19 cellular contexts compared by ENCODE assay signal in the genomic region with DNA sequence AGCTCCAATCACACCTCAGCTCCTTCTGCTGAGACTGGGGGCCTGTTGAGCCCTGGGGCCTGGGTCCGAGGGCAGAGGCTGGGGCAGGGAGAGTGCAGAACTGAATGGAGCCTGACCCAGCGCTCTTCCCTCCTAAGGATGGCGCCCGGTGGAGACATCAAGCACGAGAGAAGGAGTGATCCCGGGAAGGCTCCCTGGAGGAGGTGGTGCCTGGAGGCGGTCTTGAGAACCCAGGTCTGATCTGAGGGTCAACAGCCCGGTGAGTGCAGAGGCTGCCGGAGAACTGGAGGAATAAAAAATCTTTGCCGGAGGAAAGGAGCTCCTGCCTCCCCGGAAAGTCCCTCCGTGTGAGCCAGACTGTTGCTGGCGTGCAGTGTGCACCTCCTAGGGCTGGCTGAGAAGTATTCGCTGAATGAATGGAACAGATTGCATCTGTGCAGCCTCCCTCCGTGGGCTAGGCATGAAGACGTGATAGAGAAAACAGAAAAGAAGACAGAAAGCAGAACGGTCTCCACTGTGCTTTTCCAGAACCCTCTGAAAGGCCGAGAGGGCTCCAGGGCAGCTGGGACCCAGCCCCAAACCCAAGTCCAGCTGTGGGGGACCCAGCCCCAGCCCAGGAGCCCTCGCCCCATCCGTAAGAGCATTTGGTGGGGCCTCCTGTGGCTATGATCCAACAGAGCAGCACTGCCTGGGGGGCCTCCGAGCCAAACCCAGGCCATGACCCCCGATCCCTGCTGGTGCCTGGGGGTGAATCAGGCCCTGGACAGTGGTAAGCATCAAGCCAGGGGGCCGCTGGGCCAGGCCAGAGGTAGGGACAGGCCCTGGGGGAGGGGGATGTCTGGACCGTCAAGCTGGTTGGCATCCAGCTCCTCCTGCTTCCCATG. TPM values are rescaled to one million over a fixed set of nuclear protein-coding genes. Genes with fewer than 3 reads are reported as not detected.
DNase-seq lines count a peak whose midpoint lies in the region; ATAC-seq, FAIRE-seq and TF ChIP-seq lines count a peak whose summit lies in the region.
"Had no signal": no experiment of that assay in that cellular context is flagged by ENCODE, and none has a peak within 500 bp of the region (broad histone marks: within the 10 kb centered on the region; RNA-seq: fewer than 3 reads in every experiment).

No MANE protein-coding gene starts in this region.

- no peak for DNase-seq in HepG2 (ENCODE audit: low spot score)
- DNase-seq in right lobe of liver = no peak
- no peak for DNase-seq in GM12878 (ENCODE audit: low read depth, low spot score)
- no peak for DNase-seq in endothelial cell (ENCODE audit: low spot score)
- no peak for DNase-seq in NCI-H69 (lab: John Stamatoyannopoulos, UW)
- no peak for DNase-seq in activated CD4-positive, CD25-positive, alpha-beta regulatory T cell treated with anti-CD3 and anti-CD28 coated beads, Interleukin-2, amount 50 U/mL, for 72 hours
- no peak for DNase-seq in DMS 273 (lab: John Stamatoyannopoulos, UW; ENCODE audit: unreplicated experiment)
- DNase-seq: DMS79, HFFc6, MG63, NCI-H1048, NCI-H2029 treated with DMSO at 0.1 percent for 48 hours, NCI-H2171, Peyer's patch, Right ventricle myocardium superior had no signal

- H3K27me3 Mint-ChIP-seq in endothelial cell (ENCODE audit: unreplicated experiment) = peaks cover 12% of the 10 kb centered on the region

- H3K9me3 ChIP-seq in HepG2 (ENCODE audit: low read length) (no peaks in the 10 kb centered on the region), right lobe of liver (no peaks in the 10 kb centered on the region), GM12878 (replicated peaks; ENCODE audit: control insufficient read depth, insufficient read depth, low read length) (no peaks in the 10 kb centered on the region; the same call in 2 of the 3 replicates), gastroesophageal sphincter (no peaks in the 10 kb centered on the region)
- H3K9me3 ChIP-seq: Peyer's patch had no signal

- POLR2A ChIA-PET in HepG2 (lab: Yijun Ruan, JAX) (no interaction called here), GM12878 (lab: Charles Lee) (no interaction called here)

- H3K79me2 ChIP-seq in HepG2 (ENCODE audit: insufficient read depth, low read length) (no peaks in the 10 kb centered on the region), GM12878 (ENCODE audit: control insufficient read depth, insufficient read depth, low read length) (no peaks in the 10 kb centered on the region)

- ATAC-seq in HepG2 = no peak
- no peak for ATAC-seq in right lobe of liver
- ATAC-seq in GM12878 = peak; percentile 44
- no peak for ATAC-seq in gastroesophageal sphincter

- RAD21 ChIA-PET in GM12878 (lab: Charles Lee; ENCODE audit: unreplicated experiment) = no interaction called here

- H3K27me3 ChIP-seq in HepG2 (ENCODE audit: control insufficient read depth in 1 of 2, insufficient read depth in 2 of 2, low read length in 2 of 2) = peaks cover 44 to 79% of the 10 kb centered on the region in 2 experiments
- no peaks in the 10 kb centered on the region for H3K27me3 ChIP-seq in right lobe of liver
- no peaks in the 10 kb centered on the region; a peak in 2 of 4 replicates for H3K27me3 ChIP-seq in GM12878 (replicated peaks in 1 of 2; ENCODE audit: control insufficient read depth in 2 of 2, insufficient read depth in 2 of 2, low read length in 1 of 2)
- peaks cover 95% of the 10 kb centered on the region for H3K27me3 ChIP-seq in gastroesophageal sphincter

- H3K36me3 ChIP-seq in HepG2 (replicated peaks in 1 of 2; ENCODE audit: control insufficient read depth in 1 of 2, insufficient read depth in 2 of 2, low read length in 2 of 2) (no peaks in the 10 kb centered on the region), right lobe of liver (no peaks in the 10 kb centered on the region), GM12878 (ENCODE audit: control insufficient read depth in 2 of 2, insufficient read depth in 2 of 2, low read length in 1 of 2) (no peaks in the 10 kb centered on the region), gastroesophageal sphincter (no peaks in the 10 kb centered on the region)
- H3K36me3 ChIP-seq: MG63, Peyer's patch had no signal

- no peak for TF ChIP-seq CTCF in HepG2 (CRISPR knock-in tag; IDR thresholded peaks at IDR 0.05)
- TF ChIP-seq CTCF in right lobe of liver (IDR thresholded peaks at IDR 0.05) = no peak
- 0 out of 6 replicates have a peak, but pooled peaks of 1 of the 3 experiments have one; percentile 8 for TF ChIP-seq CTCF in GM12878 (IDR thresholded peaks at IDR 0.05 in 2 of 3, conservative IDR thresholded peaks at IDR 0.05 in 1 of 3; ENCODE audit: control insufficient read depth in 2 of 3, extremely low read depth in 1 of 3, insufficient read depth in 1 of 3, low read depth in 3 of 3, low read length in 3 of 3)
- no peak for TF ChIP-seq CTCF in endothelial cell (IDR thresholded peaks at IDR 0.05; ENCODE audit: unreplicated experiment)
- TF ChIP-seq CTCF in gastroesophageal sphincter (IDR thresholded peaks at IDR 0.05) = no peak

- WGBS in HepG2 (ENCODE audit: low lambda C conversion rate) = 34% methylated on average over 19 of the region's 24 CpGs
- WGBS in right lobe of liver (ENCODE audit: insufficient coverage, low coverage, low lambda C conversion rate, missing lambda C conversion rate) = 66% methylated on average over 9 of the region's 24 CpGs
- 43% methylated on average over 24 of the region's 24 CpGs for WGBS in GM12878 (ENCODE audit: insufficient coverage, insufficient replicate concordance, low lambda C conversion rate, missing lambda C conversion rate)
- 15 to 29% methylated on average over 8 to 14 of the region's 24 CpGs for WGBS in gastroesophageal sphincter (ENCODE audit: low coverage in 1 of 2), 2 donors

- H3K4me2 ChIP-seq in HepG2 (ENCODE audit: low read depth, low read length) = peak overlapping the region; percentile 51; the same call in 1 of the 2 replicates
- no peak overlapping the region for H3K4me2 ChIP-seq in GM12878 (ENCODE audit: control insufficient read depth, insufficient read depth)

- TF ChIP-seq POLR2A in HepG2 (IDR thresholded peaks at IDR 0.05; ENCODE audit: insufficient read depth in 1 of 2, low read depth in 2 of 2, low read length in 2 of 2) (no peak), right lobe of liver (IDR thresholded peaks at IDR 0.05) (no peak), GM12878 (IDR thresholded peaks at IDR 0.05; ENCODE audit: low read depth, low read length) (no peak), gastroesophageal sphincter (IDR thresholded peaks at IDR 0.05) (no peak)

- H3K9ac ChIP-seq in HepG2 (ENCODE audit: insufficient read depth, low read depth, low read length) (no peak overlapping the region), GM12878 (ENCODE audit: control insufficient read depth, insufficient read depth, low read length) (no peak overlapping the region)

- in situ Hi-C loops in HepG2 (cut with HindIII; ENCODE audit: extremely low pct_ligation_motif_present, low pct_unique_long_range_greater_than_20kb) = no loop called here
- in situ Hi-C loops in GM12878 (cut with MboI) = no loop called here

- peak overlapping the region; percentile 39 for H3K27ac Mint-ChIP-seq in endothelial cell (ENCODE audit: unreplicated experiment)
- H3K27ac Mint-ChIP-seq: HFFc6 had no signal

- no TSS peak for BruUV-seq in HepG2 (replicated peaks; lab: Mats Ljungman, UMichigan)
- BruUV-seq in GM12878 (replicated peaks; lab: Mats Ljungman, UMichigan) = no TSS peak

- no peaks in the 10 kb centered on the region for H3K4me1 Mint-ChIP-seq in endothelial cell (ENCODE audit: unreplicated experiment)

- SMC1A ChIA-PET in GM12878 (lab: Charles Lee; ENCODE audit: uncharacterized antibody, unreplicated experiment) = interaction anchor here (0.7 kb wide), 1 partner anchor 13 kb away, joined by 3 read pairs; no protein-coding TSS in a partner anchor

- H3K27ac ChIP-seq in HepG2 (ENCODE audit: extremely low read length, insufficient read depth, low read length) (no peak overlapping the region), right lobe of liver (no peak overlapping the region), GM12878 (ENCODE audit: control insufficient read depth, insufficient read depth) (no peak overlapping the region), gastroesophageal sphincter (no peak overlapping the region)
- H3K27ac ChIP-seq: Peyer's patch had no signal

- H3K4me3 ChIP-seq in HepG2 (replicated peaks in 1 of 3; ENCODE audit: insufficient read depth in 1 of 3, low read depth in 2 of 3, low read length in 3 of 3) (peak overlapping the region in 1 of 3 experiments; percentile 39; a peak in 1 of 6 replicates), right lobe of liver (no peak overlapping the region), GM12878 (no peak overlapping the region), gastroesophageal sphincter (no peak overlapping the region)
- H3K4me3 ChIP-seq: MG63, Peyer's patch had no signal

- no peak overlapping the region for H3K4me3 Mint-ChIP-seq in endothelial cell (ENCODE audit: unreplicated experiment)
- H3K4me3 Mint-ChIP-seq: HFFc6 had no signal

- no peaks in the 10 kb centered on the region for H3K36me3 Mint-ChIP-seq in endothelial cell (ENCODE audit: low read depth, unreplicated experiment)

- TF ChIP-seq RAD21 in HepG2 (CRISPR knock-in tag; IDR thresholded peaks at IDR 0.05) (no peak), GM12878 (IDR thresholded peaks at IDR 0.05; ENCODE audit: insufficient read depth, low read depth, low read length) (no peak)

- H4K20me1 ChIP-seq in HepG2 (ENCODE audit: insufficient read depth, low read length) = peaks cover 11% of the 10 kb centered on the region; the same call in 1 of the 2 replicates
- H4K20me1 ChIP-seq in GM12878 (ENCODE audit: control insufficient read depth, insufficient read depth) = no peaks in the 10 kb centered on the region

- H3K9me3 Mint-ChIP-seq in endothelial cell (ENCODE audit: unreplicated experiment) = no peaks in the 10 kb centered on the region
- H3K9me3 Mint-ChIP-seq: HFFc6 had no signal

- TF ChIP-seq EP300 in HepG2 (IDR thresholded peaks at IDR 0.05; ENCODE audit: low read depth in 2 of 2, low read length in 2 of 2) (no peak), HepG2 (CRISPR knock-in tag; IDR thresholded peaks at IDR 0.05; ENCODE audit: borderline replicate concordance) (no peak), GM12878 (IDR thresholded peaks at IDR 0.05; ENCODE audit: borderline replicate concordance in 1 of 2, control insufficient read depth in 1 of 2, low read depth in 2 of 2, low read length in 2 of 2) (no peak), gastroesophageal sphincter (IDR thresholded peaks at IDR 0.05) (no peak)

- FAIRE-seq in HepG2 (lab: Jason Lieb, UNC) (no peak), GM12878 (lab: Jason Lieb, UNC) (no peak)
- FAIRE-seq: A204.1, D721Med had no signal

- H3K4me1 ChIP-seq in HepG2 (ENCODE audit: insufficient read depth, low read length) = peaks cover 21% of the 10 kb centered on the region
- no peaks in the 10 kb centered on the region for H3K4me1 ChIP-seq in right lobe of liver
- H3K4me1 ChIP-seq in GM12878 (ENCODE audit: control insufficient read depth, insufficient read depth, low read length) = no peaks in the 10 kb centered on the region
- no peaks in the 10 kb centered on the region for H3K4me1 ChIP-seq in gastroesophageal sphincter
- H3K4me1 ChIP-seq: Peyer's patch had no signal

- H2AFZ ChIP-seq in HepG2 (ENCODE audit: low read length) (no peak overlapping the region), GM12878 (ENCODE audit: control insufficient read depth, low read depth, low read length) (no peak overlapping the region)

- CTCF ChIA-PET in HepG2 (lab: Yijun Ruan, JAX; ENCODE audit: low intra/inter-chr PET ratio, low total read pairs) = no interaction called here
- CTCF ChIA-PET in GM12878 (lab: Yijun Ruan, JAX) = no interaction called here

- intact Hi-C loops in HepG2 (cut with micrococcal nuclease; ENCODE audit: unreplicated experiment) (no loop called here), right lobe of liver (cut with DNase I) (no loop called here), GM12878 (cut with micrococcal nuclease; ENCODE audit: unreplicated experiment) (no loop called here)

RNA-seq across cellular contexts. Expression of a gene that starts 6.9 kb away (rescaled TPM):
- total RNA-seq in HepG2 (2016; rRNA removed; fragmentation: Illumina TruSeq; extraction: Trizol) (0.10 and 0.18 TPM in 2 replicates), right lobe of liver (not detected), GM12878 (2014; rRNA removed) (not detected in 2 replicates), GM12878 (2014; rRNA removed; fragmentation: Illumina TruSeq; extraction: Trizol) (not detected in 2 replicates), GM12878 (2021) (not detected in 2 replicates), endothelial cell (ENCODE audit: unreplicated experiment) (not detected), gastroesophageal sphincter (not detected)
- 0.10 TPM in 1 of 2 replicates, not detected in the other for total RNA-seq in HepG2 (2016; cell fraction: cytosol; rRNA removed; fragmentation: Illumina TruSeq; extraction: Trizol; ENCODE audit: low read depth)
- 0.06 TPM in 1 of 2 replicates, not detected in the other for total RNA-seq in HepG2 (2016; cell fraction: insoluble cytoplasmic fraction; rRNA removed; fragmentation: Illumina TruSeq; extraction: Trizol)
- 0.12 and 0.14 TPM in 2 replicates for total RNA-seq in HepG2 (2016; cell fraction: membrane; rRNA removed; fragmentation: Illumina TruSeq; extraction: Trizol)
- not detected in 2 replicates for total RNA-seq in HepG2 (2016; cell fraction: nucleus; rRNA removed; fragmentation: Illumina TruSeq; extraction: Trizol)
- polyA plus RNA-seq in HepG2 (2011; rRNA removed) (not detected in 2 replicates), GM12878 (2011; rRNA removed) (not detected in 2 replicates), GM12878 (2014; fragmentation: Illumina TruSeq; extraction: Trizol) (not detected in 2 replicates), GM12878 (2014; fragmentation: Nextera tagmentation; extraction: Ambion mirVana) (not detected), GM12878 (2014; rRNA removed) (not detected in 2 replicates), GM12878 (2016; fragmentation: Nextera tagmentation; extraction: Ambion mirVana) (not detected)
- not detected in 2 replicates for polyA plus RNA-seq in HepG2 (2011; cell fraction: cytosol; rRNA removed)
- not detected in 2 replicates for polyA plus RNA-seq in HepG2 (2011; cell fraction: nucleus; rRNA removed)
- polyA plus RNA-seq in HepG2 (2012) = 0.08 TPM in 1 of 2 replicates, not detected in the other
- polyA plus RNA-seq in HepG2 (2016; cell fraction: cytosol; fragmentation: Illumina TruSeq; extraction: Trizol; ENCODE audit: low read depth) = 0.08 TPM in 1 of 2 replicates, not detected in the other
- polyA plus RNA-seq in HepG2 (2016; cell fraction: insoluble cytoplasmic fraction; fragmentation: Illumina TruSeq; extraction: Trizol; ENCODE audit: low read depth) = 0.34 TPM in 1 of 2 replicates, not detected in the other
- 0.17 TPM in 2 replicates for polyA plus RNA-seq in HepG2 (2016; cell fraction: membrane; fragmentation: Illumina TruSeq; extraction: Trizol; ENCODE audit: low read depth)
- polyA plus RNA-seq in HepG2 (2016; cell fraction: nucleus; fragmentation: Illumina TruSeq; extraction: Trizol; ENCODE audit: insufficient read depth, low read depth) = not detected in 2 replicates
- not detected in 2 replicates for polyA minus RNA-seq in HepG2 (2011; rRNA and poly(A)+ RNA removed; ENCODE audit: low replicate concordance)
- polyA minus RNA-seq in HepG2 (2011; cell fraction: cytosol; rRNA and poly(A)+ RNA removed) = not detected in 2 replicates
- polyA minus RNA-seq in HepG2 (2011; cell fraction: nucleus; rRNA and poly(A)+ RNA removed) = not detected in 2 replicates
- not detected in 2 replicates for total RNA-seq in GM12878 (2013; cell fraction: nucleolus; rRNA removed)
- polyA plus RNA-seq in GM12878 (2011; ENCODE audit: low read depth) = not detected
- polyA plus RNA-seq in GM12878 (2011; cell fraction: cytosol; rRNA removed) = not detected in 2 replicates
- not detected in 2 replicates for polyA plus RNA-seq in GM12878 (2011; cell fraction: nucleus; rRNA removed)
- 0.04 TPM in 1 of 2 replicates, not detected in the other for polyA plus RNA-seq in GM12878 (2012)
- polyA minus RNA-seq in GM12878 (2011; rRNA and poly(A)+ RNA removed) = not detected in 2 replicates
- not detected in 2 replicates for polyA minus RNA-seq in GM12878 (2011; cell fraction: cytosol; rRNA and poly(A)+ RNA removed)
- not detected in 2 replicates for polyA minus RNA-seq in GM12878 (2011; cell fraction: nucleus; rRNA and poly(A)+ RNA removed)
- total RNA-seq: HFFc6, HT-29, Right ventricle myocardium superior had no signal

RNA-seq across cellular contexts. Expression of a gene that starts 11.4 kb away (rescaled TPM):
- total RNA-seq in HepG2 (2016; rRNA removed; fragmentation: Illumina TruSeq; extraction: Trizol) = 37.4 and 41.5 TPM in 2 replicates
- 19.3 and 19.7 TPM in 2 replicates for total RNA-seq in HepG2 (2016; cell fraction: cytosol; rRNA removed; fragmentation: Illumina TruSeq; extraction: Trizol; ENCODE audit: low read depth)
- 37.3 and 39.8 TPM in 2 replicates for total RNA-seq in HepG2 (2016; cell fraction: insoluble cytoplasmic fraction; rRNA removed; fragmentation: Illumina TruSeq; extraction: Trizol)
- total RNA-seq in HepG2 (2016; cell fraction: membrane; rRNA removed; fragmentation: Illumina TruSeq; extraction: Trizol) = 18.5 and 19.9 TPM in 2 replicates
- 31.6 and 31.7 TPM in 2 replicates for total RNA-seq in HepG2 (2016; cell fraction: nucleus; rRNA removed; fragmentation: Illumina TruSeq; extraction: Trizol)
- polyA plus RNA-seq in HepG2 (2011; rRNA removed) = 18.5 and 20.5 TPM in 2 replicates
- 11.8 and 12.2 TPM in 2 replicates for polyA plus RNA-seq in HepG2 (2011; cell fraction: cytosol; rRNA removed)
- 64.3 and 72.2 TPM in 2 replicates for polyA plus RNA-seq in HepG2 (2011; cell fraction: nucleus; rRNA removed)
- polyA plus RNA-seq in HepG2 (2012) = 29.8 and 30.8 TPM in 2 replicates
- 3.5 and 4.8 TPM in 2 replicates for polyA plus RNA-seq in HepG2 (2016; cell fraction: cytosol; fragmentation: Illumina TruSeq; extraction: Trizol; ENCODE audit: low read depth)
- 31.7 and 35.2 TPM in 2 replicates for polyA plus RNA-seq in HepG2 (2016; cell fraction: insoluble cytoplasmic fraction; fragmentation: Illumina TruSeq; extraction: Trizol; ENCODE audit: low read depth)
- polyA plus RNA-seq in HepG2 (2016; cell fraction: membrane; fragmentation: Illumina TruSeq; extraction: Trizol; ENCODE audit: low read depth) = 9.5 and 9.7 TPM in 2 replicates
- polyA plus RNA-seq in HepG2 (2016; cell fraction: nucleus; fragmentation: Illumina TruSeq; extraction: Trizol; ENCODE audit: insufficient read depth, low read depth) = 69.1 and 71.6 TPM in 2 replicates
- polyA minus RNA-seq in HepG2 (2011; rRNA and poly(A)+ RNA removed; ENCODE audit: low replicate concordance) = 28.3 and 39.1 TPM in 2 replicates
- 11.3 and 14.2 TPM in 2 replicates for polyA minus RNA-seq in HepG2 (2011; cell fraction: cytosol; rRNA and poly(A)+ RNA removed)
- polyA minus RNA-seq in HepG2 (2011; cell fraction: nucleus; rRNA and poly(A)+ RNA removed) = 62.2 and 69.3 TPM in 2 replicates
- total RNA-seq in right lobe of liver = 10 to 100 TPM; 15.6 to 27.8 (median 21.2) TPM
- 105 and 133 TPM in 2 replicates for total RNA-seq in GM12878 (2013; cell fraction: nucleolus; rRNA removed)
- total RNA-seq in GM12878 (2014; rRNA removed) = 16.3 and 17.4 TPM in 2 replicates
- total RNA-seq in GM12878 (2014; rRNA removed; fragmentation: Illumina TruSeq; extraction: Trizol) = 12.4 and 13.3 TPM in 2 replicates
- total RNA-seq in GM12878 (2021) = 22.3 and 24.1 TPM in 2 replicates
- 14.8 TPM for polyA plus RNA-seq in GM12878 (2011; ENCODE audit: low read depth)
- 10.9 and 15.8 TPM in 2 replicates for polyA plus RNA-seq in GM12878 (2011; rRNA removed)
- polyA plus RNA-seq in GM12878 (2011; cell fraction: cytosol; rRNA removed) = 12.0 and 14.6 TPM in 2 replicates
- 67.4 and 67.5 TPM in 2 replicates for polyA plus RNA-seq in GM12878 (2011; cell fraction: nucleus; rRNA removed)
- 20.8 and 23.0 TPM in 2 replicates for polyA plus RNA-seq in GM12878 (2012)
- polyA plus RNA-seq in GM12878 (2014; fragmentation: Illumina TruSeq; extraction: Trizol) = 15.0 and 16.4 TPM in 2 replicates
- polyA plus RNA-seq in GM12878 (2014; fragmentation: Nextera tagmentation; extraction: Ambion mirVana) = 1 to 10 TPM; 2.8 to 4.1 TPM
- 12.7 and 14.4 TPM in 2 replicates for polyA plus RNA-seq in GM12878 (2014; rRNA removed)
- polyA plus RNA-seq in GM12878 (2016; fragmentation: Nextera tagmentation; extraction: Ambion mirVana) = 10 to 100 TPM; 13.8 to 15.4 TPM
- 66.0 and 206 TPM in 2 replicates for polyA minus RNA-seq in GM12878 (2011; rRNA and poly(A)+ RNA removed)
- 5.5 and 6.5 TPM in 2 replicates for polyA minus RNA-seq in GM12878 (2011; cell fraction: cytosol; rRNA and poly(A)+ RNA removed)
- 27.1 and 49.9 TPM in 2 replicates for polyA minus RNA-seq in GM12878 (2011; cell fraction: nucleus; rRNA and poly(A)+ RNA removed)
- 39.5 TPM for total RNA-seq in endothelial cell (ENCODE audit: unreplicated experiment)
- 10 to 100 TPM; 36.6 to 57.3 (median 46.7) TPM for total RNA-seq in gastroesophageal sphincter

RNA-seq across cellular contexts. Expression of a gene that starts 44.1 kb away (rescaled TPM):
- total RNA-seq in HepG2 (2016; rRNA removed; fragmentation: Illumina TruSeq; extraction: Trizol) = 31.3 and 37.8 TPM in 2 replicates
- total RNA-seq in HepG2 (2016; cell fraction: cytosol; rRNA removed; fragmentation: Illumina TruSeq; extraction: Trizol; ENCODE audit: low read depth) = 14.9 and 15.3 TPM in 2 replicates
- 30.0 and 35.2 TPM in 2 replicates for total RNA-seq in HepG2 (2016; cell fraction: insoluble cytoplasmic fraction; rRNA removed; fragmentation: Illumina TruSeq; extraction: Trizol)
- total RNA-seq in HepG2 (2016; cell fraction: membrane; rRNA removed; fragmentation: Illumina TruSeq; extraction: Trizol) = 20.4 and 23.8 TPM in 2 replicates
- total RNA-seq in HepG2 (2016; cell fraction: nucleus; rRNA removed; fragmentation: Illumina TruSeq; extraction: Trizol) = 23.8 and 28.4 TPM in 2 replicates
- polyA plus RNA-seq in HepG2 (2011; rRNA removed) = 20.4 and 22.5 TPM in 2 replicates
- polyA plus RNA-seq in HepG2 (2011; cell fraction: cytosol; rRNA removed) = 19.5 and 23.4 TPM in 2 replicates
- polyA plus RNA-seq in HepG2 (2011; cell fraction: nucleus; rRNA removed) = 31.1 and 31.2 TPM in 2 replicates
- 21.4 and 26.9 TPM in 2 replicates for polyA plus RNA-seq in HepG2 (2012)
- polyA plus RNA-seq in HepG2 (2016; cell fraction: cytosol; fragmentation: Illumina TruSeq; extraction: Trizol; ENCODE audit: low read depth) = 13.5 and 13.6 TPM in 2 replicates
- polyA plus RNA-seq in HepG2 (2016; cell fraction: insoluble cytoplasmic fraction; fragmentation: Illumina TruSeq; extraction: Trizol; ENCODE audit: low read depth) = 33.7 and 36.3 TPM in 2 replicates
- 18.0 and 19.8 TPM in 2 replicates for polyA plus RNA-seq in HepG2 (2016; cell fraction: membrane; fragmentation: Illumina TruSeq; extraction: Trizol; ENCODE audit: low read depth)
- polyA plus RNA-seq in HepG2 (2016; cell fraction: nucleus; fragmentation: Illumina TruSeq; extraction: Trizol; ENCODE audit: insufficient read depth, low read depth) = 87.6 and 92.7 TPM in 2 replicates
- polyA minus RNA-seq in HepG2 (2011; rRNA and poly(A)+ RNA removed; ENCODE audit: low replicate concordance) = 27.2 and 36.2 TPM in 2 replicates
- polyA minus RNA-seq in HepG2 (2011; cell fraction: cytosol; rRNA and poly(A)+ RNA removed) = 13.0 and 15.4 TPM in 2 replicates
- 16.7 and 20.9 TPM in 2 replicates for polyA minus RNA-seq in HepG2 (2011; cell fraction: nucleus; rRNA and poly(A)+ RNA removed)
- total RNA-seq in right lobe of liver = 10 to 100 TPM; 27.0 to 45.6 (median 31.8) TPM
- total RNA-seq in GM12878 (2013; cell fraction: nucleolus; rRNA removed) = 48.5 and 51.0 TPM in 2 replicates
- 40.9 and 44.1 TPM in 2 replicates for total RNA-seq in GM12878 (2014; rRNA removed)
- 19.3 and 28.5 TPM in 2 replicates for total RNA-seq in GM12878 (2014; rRNA removed; fragmentation: Illumina TruSeq; extraction: Trizol)
- total RNA-seq in GM12878 (2021) = 40.4 and 52.4 TPM in 2 replicates
- 12.8 TPM for polyA plus RNA-seq in GM12878 (2011; ENCODE audit: low read depth)
- polyA plus RNA-seq in GM12878 (2011; rRNA removed) = 22.2 and 32.9 TPM in 2 replicates
- 44.6 and 54.2 TPM in 2 replicates for polyA plus RNA-seq in GM12878 (2011; cell fraction: cytosol; rRNA removed)
- polyA plus RNA-seq in GM12878 (2011; cell fraction: nucleus; rRNA removed) = 23.9 and 38.8 TPM in 2 replicates
- 18.6 and 25.9 TPM in 2 replicates for polyA plus RNA-seq in GM12878 (2012)
- 10.4 and 31.4 TPM in 2 replicates for polyA plus RNA-seq in GM12878 (2014; fragmentation: Illumina TruSeq; extraction: Trizol)
- 1 to 10 TPM; 6.2 to 7.3 TPM for polyA plus RNA-seq in GM12878 (2014; fragmentation: Nextera tagmentation; extraction: Ambion mirVana)
- polyA plus RNA-seq in GM12878 (2014; rRNA removed) = 44.5 and 45.2 TPM in 2 replicates
- 10 to 100 TPM; 35.8 to 38.6 TPM for polyA plus RNA-seq in GM12878 (2016; fragmentation: Nextera tagmentation; extraction: Ambion mirVana)
- 15.4 and 31.5 TPM in 2 replicates for polyA minus RNA-seq in GM12878 (2011; rRNA and poly(A)+ RNA removed)
- 6.9 and 9.5 TPM in 2 replicates for polyA minus RNA-seq in GM12878 (2011; cell fraction: cytosol; rRNA and poly(A)+ RNA removed)
- polyA minus RNA-seq in GM12878 (2011; cell fraction: nucleus; rRNA and poly(A)+ RNA removed) = 8.2 and 26.7 TPM in 2 replicates
- total RNA-seq in endothelial cell (ENCODE audit: unreplicated experiment) = 20.2 TPM
- total RNA-seq in gastroesophageal sphincter = 10 to 100 TPM; 23.7 to 31.3 (median 30.2) TPM
